ENCODE assay signal across 19 cellular contexts in genomic region chr17:79617304-79617703, GRCh38. TPM values are rescaled to one million over a fixed set of nuclear protein-coding genes. Genes with fewer than 3 reads are reported as not detected.
DNase-seq lines count a peak whose midpoint lies in the region; ATAC-seq and TF ChIP-seq lines count a peak whose summit lies in the region.
"Had no signal": no experiment of that assay in that cellular context is flagged by ENCODE, and none has a peak within 500 bp of the region (broad histone marks: within the 10 kb centered on the region; RNA-seq: fewer than 3 reads in every experiment).

No MANE protein-coding gene starts in this region.

- TF ChIP-seq CTCF in natural killer cell (IDR thresholded peaks at IDR 0.05) = no peak

- H3K4me3 ChIP-seq in aorta (ENCODE audit: low read length in 2 of 2) = no peak overlapping the region
- H3K4me3 ChIP-seq: A549; BLaER1 treated with 17β-estradiol and CSF1 and Interleukin-3, amounts not matched to agents 10 nM and 100 nM had no signal

- no peak for ATAC-seq in natural killer cell treated with Interleukin-12 subunit alpha and Interleukin-12 subunit beta and Interleukin-15 and Interleukin-18, amount 100 ng/mL, for 72 hours
- no peak for ATAC-seq in natural killer cell
- no peak for ATAC-seq in aorta (ENCODE audit: low FRiP score)
- ATAC-seq: A549, HepG2 had no signal

- no peaks in the 10 kb centered on the region for H3K9me3 Mint-ChIP-seq in natural killer cell treated with Interleukin-12 subunit alpha and Interleukin-12 subunit beta and Interleukin-15 and Interleukin-18, amount 100 ng/mL, for 72 hours
- H3K9me3 Mint-ChIP-seq in natural killer cell = no peaks in the 10 kb centered on the region

- no peak overlapping the region for H3K27ac Mint-ChIP-seq in natural killer cell treated with Interleukin-12 subunit alpha and Interleukin-12 subunit beta and Interleukin-15 and Interleukin-18, amount 100 ng/mL, for 72 hours
- no peak overlapping the region for H3K27ac Mint-ChIP-seq in natural killer cell

- no peaks in the 10 kb centered on the region for H3K9me3 ChIP-seq in aorta (ENCODE audit: control insufficient read depth, low read length)
- H3K9me3 ChIP-seq: A549 had no signal

- H3K27ac ChIP-seq in aorta (ENCODE audit: low read depth in 1 of 2, low read length in 2 of 2) = no peak overlapping the region
- H3K27ac ChIP-seq: BLaER1 treated with 17β-estradiol and CSF1 and Interleukin-3, amounts not matched to agents 10 nM and 100 nM had no signal

- H3K4me1 ChIP-seq in aorta (ENCODE audit: control insufficient read depth in 1 of 2, insufficient read depth in 2 of 2, low read length in 2 of 2) = no peaks in the 10 kb centered on the region
- H3K4me1 ChIP-seq: BLaER1 treated with 17β-estradiol and CSF1 and Interleukin-3, amounts not matched to agents 10 nM and 100 nM had no signal

- WGBS in aorta, 2 donors = 79 to 81% methylated on average over 12 of the region's 12 CpGs

- intact Hi-C loops in natural killer cell (cut with micrococcal nuclease) (no loop called here), posterior cingulate gyrus (cut with DNase I) (loop anchor here (10.0 kb wide), 1 partner anchor 63 kb away; no protein-coding TSS in a partner anchor), aorta (cut with DNase I) (no loop called here)

- no peaks in the 10 kb centered on the region for H3K27me3 ChIP-seq in aorta (ENCODE audit: control insufficient read depth in 1 of 2, insufficient read depth in 2 of 2, low read length in 1 of 2)

- H3K36me3 Mint-ChIP-seq in natural killer cell treated with Interleukin-12 subunit alpha and Interleukin-12 subunit beta and Interleukin-15 and Interleukin-18, amount 100 ng/mL, for 72 hours = no peaks in the 10 kb centered on the region
- no peaks in the 10 kb centered on the region for H3K36me3 Mint-ChIP-seq in natural killer cell

- peaks cover 25 to 38% of the 10 kb centered on the region in 2 donors for H3K27me3 Mint-ChIP-seq in natural killer cell treated with Interleukin-12 subunit alpha and Interleukin-12 subunit beta and Interleukin-15 and Interleukin-18, amount 100 ng/mL, for 72 hours
- peaks cover 27 to 39% of the 10 kb centered on the region in 2 donors for H3K27me3 Mint-ChIP-seq in natural killer cell (ENCODE audit: low read depth in 2 of 2)

- no peaks in the 10 kb centered on the region for H3K4me1 Mint-ChIP-seq in natural killer cell treated with Interleukin-12 subunit alpha and Interleukin-12 subunit beta and Interleukin-15 and Interleukin-18, amount 100 ng/mL, for 72 hours (ENCODE audit: low read depth in 2 of 2)
- H3K4me1 Mint-ChIP-seq in natural killer cell = peaks cover 0 to 5% of the 10 kb centered on the region in 2 donors

- H3K4me3 Mint-ChIP-seq in natural killer cell treated with Interleukin-12 subunit alpha and Interleukin-12 subunit beta and Interleukin-15 and Interleukin-18, amount 100 ng/mL, for 72 hours = no peak overlapping the region
- H3K4me3 Mint-ChIP-seq in natural killer cell = no peak overlapping the region

- H3K36me3 ChIP-seq in aorta (ENCODE audit: control insufficient read depth in 1 of 2, insufficient read depth in 2 of 2, low read length in 1 of 2) = no peaks in the 10 kb centered on the region
- H3K36me3 ChIP-seq: BLaER1 treated with 17β-estradiol and CSF1 and Interleukin-3, amounts not matched to agents 10 nM and 100 nM had no signal

- DNase-seq in natural killer cell treated with Interleukin-12 subunit alpha and Interleukin-12 subunit beta and Interleukin-15 and Interleukin-18, amount 100 ng/mL, for 72 hours (ENCODE audit: low spot score) = peak; percentile 16
- no peak for DNase-seq in natural killer cell
- DNase-seq in islet precursor cell = peak; percentile 50
- DNase-seq in posterior cingulate gyrus = peak in 6 of 10 donors; percentile 4 to 50 (median 19)
- DNase-seq in aorta = peak; percentile 18 to 56
- DNase-seq in activated CD4-positive, CD25-positive, alpha-beta regulatory T cell treated with anti-CD3 and anti-CD28 coated beads, Interleukin-2, amount 50 U/mL, for 72 hours = no peak
- no peak for DNase-seq in DMS53 (lab: John Stamatoyannopoulos, UW)
- no peak for DNase-seq in OCI-M2 (lab: John Stamatoyannopoulos, UW; ENCODE audit: unreplicated experiment)
- DNase-seq: GOT3, KG1, NCI-H1048, NCI-H146, NCI-H2081 treated with DMSO at 0.1 percent for 48 hours, NCI-H226, NCI-H524 treated with DMSO at 0.1 percent for 48 hours, SHP77 had no signal

RNA-seq across cellular contexts. Expression of gene RBFOX3, which starts 6.5 kb away (rescaled TPM):
- total RNA-seq in natural killer cell treated with Interleukin-12 subunit alpha and Interleukin-12 subunit beta and Interleukin-15 and Interleukin-18, amount 100 ng/mL, for 72 hours = not detected
- total RNA-seq in natural killer cell (10 to 100 TPM in 1 of 3 donors, 1 to 10 TPM in 2; 3.0 to 17.2 (median 4.9) TPM), aorta (under 1 TPM in 1 of 2 donors, not detected in 1; 0.55 TPM)
- under 1 TPM; 0.13 TPM for polyA plus RNA-seq in aorta
- total RNA-seq: HepG2 had no signal
- polyA plus RNA-seq: HepG2 had no signal

Comparison
In these comparisons a context has a peak if more than half of its experiments do, and no peak if none do; other contexts are left out.
1. DNase-seq: peak in natural killer cell treated with Interleukin-12 subunit alpha and Interleukin-12 subunit beta and Interleukin-15 and Interleukin-18, amount 100 ng/mL, for 72 hours (single experiment), islet precursor cell (single experiment), posterior cingulate gyrus (6 of 10) and aorta (2 of 2); none in natural killer cell (single experiment), activated CD4-positive, CD25-positive, alpha-beta regulatory T cell treated with anti-CD3 and anti-CD28 coated beads, Interleukin-2, amount 50 U/mL, for 72 hours (single experiment), DMS53 (single experiment) and OCI-M2 (single experiment).